Comparison of ENCODE assay signal across 20 cellular contexts in the genomic region with DNA sequence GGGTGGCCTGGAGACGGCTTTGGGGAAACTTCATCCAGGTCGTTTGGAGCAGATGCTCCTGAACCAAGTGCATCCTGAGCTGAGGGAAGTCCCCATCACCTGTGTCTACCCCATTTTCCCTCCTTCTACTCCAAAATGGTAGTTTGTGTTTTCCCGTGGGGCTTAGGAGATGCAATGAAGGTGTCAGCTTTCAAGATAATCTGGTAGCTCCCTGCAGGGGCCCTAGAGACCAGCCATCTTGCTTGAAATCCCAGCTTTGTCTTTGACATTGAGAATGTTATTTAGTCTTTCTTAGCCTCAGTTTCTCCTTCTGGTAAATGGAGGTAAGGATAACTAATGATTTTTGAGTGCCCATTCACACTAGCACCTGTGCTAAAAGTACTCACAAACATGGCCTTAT.
DNase-seq lines count a peak whose midpoint lies in the region; ATAC-seq, FAIRE-seq and TF ChIP-seq lines count a peak whose summit lies in the region.
"Had no signal": no experiment of that assay in that cellular context is flagged by ENCODE, and none has a peak within 500 bp of the region (broad histone marks: within the 10 kb centered on the region; RNA-seq: fewer than 3 reads in every experiment).

No MANE protein-coding gene starts in this region.

- FAIRE-seq in urothelium cell line (lab: Jason Lieb, UNC), result no peak
- FAIRE-seq: A204.1, GM12892, GM18507, HepG2 had no signal

- ATAC-seq in HG02973 (IDR thresholded peaks at IDR 0.05; ENCODE audit: unreplicated experiment) (no peak), left ventricle myocardium superior (no peak)
- ATAC-seq: GM23338, HCT116, HepG2 had no signal

- DNase-seq in NCI-H2171 (lab: John Stamatoyannopoulos, UW), result peak; percentile 20
- DNase-seq in NCI-H524 (lab: John Stamatoyannopoulos, UW), result peak; percentile 8 to 49
- DNase-seq in urothelium cell line (ENCODE audit: low spot score), result no peak
- DNase-seq in left ventricle myocardium superior, result no peak
- DNase-seq: ACHN; AML-193; CD4-positive, alpha-beta memory T cell; DMS153; DMS79; GDM1; H7; HFFc6 had no signal

- H3K27ac ChIP-seq in VCaP, result peak overlapping the region; percentile 81

- intact Hi-C loops in left ventricle myocardium superior (cut with micrococcal nuclease), result no loop called here

- no peak for TF ChIP-seq CTCF in VCaP (conservative IDR thresholded peaks at IDR 0.05)

Comparison
In these comparisons a context has a peak if more than half of its experiments do, and no peak if none do; other contexts are left out.
1. DNase-seq: peak in NCI-H2171 (single experiment) and NCI-H524 (2 of 2); none in urothelium cell line (single experiment) and left ventricle myocardium superior (single experiment).